In genomic region chr2:74763962-74764428, GRCh38 we compare ENCODE assay signal across 16 cellular contexts.
DNase-seq lines count a peak whose midpoint lies in the region; ATAC-seq and TF ChIP-seq lines count a peak whose summit lies in the region.
"Had no signal": no experiment of that assay in that cellular context is flagged by ENCODE, and none has a peak within 500 bp of the region (broad histone marks: within the 10 kb centered on the region; RNA-seq: fewer than 3 reads in every experiment).

No MANE protein-coding gene starts in this region.

- ATAC-seq in activated naive CD8-positive, alpha-beta T cell treated with anti-CD3 and anti-CD28 coated beads, Interleukin-2, amount 10 ng/mL, durations not matched to agents 7 days and 5 days (ENCODE audit: low read depth) = no peak
- no peak for ATAC-seq in GM21381 (IDR thresholded peaks at IDR 0.05; ENCODE audit: unreplicated experiment)
- ATAC-seq: natural killer cell had no signal

- H3K9me3 ChIP-seq in mesenchymal stem cell (ENCODE audit: control insufficient read depth, low read length) = peaks cover 6% of the 10 kb centered on the region
- H3K9me3 ChIP-seq in testis = no peaks in the 10 kb centered on the region

- H3K27ac ChIP-seq in mesenchymal stem cell (ENCODE audit: low read length, poor library complexity, severe bottlenecking) = no peak overlapping the region
- H3K27ac ChIP-seq in testis = peak overlapping the region in 1 of 2 donors; percentile 22

- H3K79me1 ChIP-seq in mesenchymal stem cell (replicated peaks; ENCODE audit: low read length, poor library complexity, severe bottlenecking) = no peaks in the 10 kb centered on the region

- H3K4me1 ChIP-seq in mesenchymal stem cell (ENCODE audit: control insufficient read depth, insufficient read depth, low read depth, low read length) = peaks cover 11% of the 10 kb centered on the region
- peaks cover 14% of the 10 kb centered on the region for H3K4me1 ChIP-seq in testis

- no peak for TF ChIP-seq POLR2A in testis (IDR thresholded peaks at IDR 0.05)

- peak overlapping the region; percentile 21 for H3K4me3 Mint-ChIP-seq in activated naive CD8-positive, alpha-beta T cell treated with anti-CD3 and anti-CD28 coated beads, Interleukin-2, amount 10 ng/mL, durations not matched to agents 7 days and 5 days
- no peak overlapping the region for H3K4me3 Mint-ChIP-seq in activated naive CD8-positive, alpha-beta T cell treated with anti-CD3 and anti-CD28 coated beads for 36 hours
- H3K4me3 Mint-ChIP-seq: activated B cell treated with CpG ODN at 0.5 μM for 24 hours; activated T-helper 17 cell treated with anti-CD3 and anti-CD28 coated beads, Interleukin-2, amount 50 U/mL, for 72 hours; memory B cell; natural killer cell; stimulated activated naive CD8-positive, alpha-beta T cell treated with anti-CD3 and anti-CD28 coated beads, Interleukin-15, amount 100 ng/mL, for 72 hours had no signal

- no peak overlapping the region for H3K23ac ChIP-seq in mesenchymal stem cell (ENCODE audit: low read length in 2 of 2)

- TF ChIP-seq CTCF in testis (IDR thresholded peaks at IDR 0.05) = no peak

- no peak overlapping the region for H3K4me2 ChIP-seq in mesenchymal stem cell (ENCODE audit: low read length, poor library complexity, severe bottlenecking)

- H4K8ac ChIP-seq in mesenchymal stem cell (ENCODE audit: low read length) = peak overlapping the region; percentile 88

- no peak overlapping the region for H3K9ac ChIP-seq in mesenchymal stem cell (ENCODE audit: low read length)

- H3K18ac ChIP-seq in mesenchymal stem cell (ENCODE audit: low read depth in 1 of 2, low read length in 2 of 2) = peak overlapping the region; percentile 86 to 96

- H3K27me3 ChIP-seq in mesenchymal stem cell (ENCODE audit: control insufficient read depth in 1 of 2, insufficient read depth in 1 of 2, low read length in 2 of 2) (no peaks in the 10 kb centered on the region), testis (no peaks in the 10 kb centered on the region)

- H2BK120ac ChIP-seq in mesenchymal stem cell (ENCODE audit: low read depth, low read length) = peak overlapping the region; percentile 22

- in situ Hi-C loops in ACHN (cut with HindIII; ENCODE audit: low pct_ligation_motif_present, low pct_unique_long_range_greater_than_20kb, low sequenced_read_pairs) = no loop called here

- no peak overlapping the region for H2AFZ ChIP-seq in mesenchymal stem cell (ENCODE audit: low read depth, low read length)

- H3K27me3 Mint-ChIP-seq in activated naive CD8-positive, alpha-beta T cell treated with anti-CD3 and anti-CD28 coated beads, Interleukin-2, amount 10 ng/mL, durations not matched to agents 7 days and 5 days = peaks cover 5% of the 10 kb centered on the region
- H3K27me3 Mint-ChIP-seq in activated naive CD8-positive, alpha-beta T cell treated with anti-CD3 and anti-CD28 coated beads for 36 hours = no peaks in the 10 kb centered on the region
- H3K27me3 Mint-ChIP-seq: stimulated activated naive CD8-positive, alpha-beta T cell treated with anti-CD3 and anti-CD28 coated beads, Interleukin-15, amount 100 ng/mL, for 72 hours had no signal

- intact Hi-C loops in testis (cut with DNase I; ENCODE audit: low total_unique reads) = no loop called here

- no peak overlapping the region for H2BK5ac ChIP-seq in mesenchymal stem cell (ENCODE audit: low read depth, low read length, poor library complexity, severe bottlenecking)

- no peaks in the 10 kb centered on the region for H3K36me3 ChIP-seq in mesenchymal stem cell (ENCODE audit: control insufficient read depth in 1 of 2, insufficient read depth in 2 of 2, low read depth in 1 of 2, low read length in 2 of 2)
- no peaks in the 10 kb centered on the region for H3K36me3 ChIP-seq in testis (ENCODE audit: low read depth, missing control alignments)

- H4K91ac ChIP-seq in mesenchymal stem cell (ENCODE audit: low read length) = peak overlapping the region; percentile 84

- H3K36me3 Mint-ChIP-seq in activated naive CD8-positive, alpha-beta T cell treated with anti-CD3 and anti-CD28 coated beads, Interleukin-2, amount 10 ng/mL, durations not matched to agents 7 days and 5 days = no peaks in the 10 kb centered on the region
- H3K36me3 Mint-ChIP-seq in activated naive CD8-positive, alpha-beta T cell treated with anti-CD3 and anti-CD28 coated beads for 36 hours = no peaks in the 10 kb centered on the region
- H3K36me3 Mint-ChIP-seq: memory B cell, natural killer cell had no signal

- peak overlapping the region; percentile 6 for H2BK15ac ChIP-seq in mesenchymal stem cell (ENCODE audit: low read depth, poor library complexity, severe bottlenecking)

- H3K9me3 Mint-ChIP-seq in activated naive CD8-positive, alpha-beta T cell treated with anti-CD3 and anti-CD28 coated beads, Interleukin-2, amount 10 ng/mL, durations not matched to agents 7 days and 5 days = no peaks in the 10 kb centered on the region
- H3K9me3 Mint-ChIP-seq in activated naive CD8-positive, alpha-beta T cell treated with anti-CD3 and anti-CD28 coated beads for 36 hours = no peaks in the 10 kb centered on the region
- H3K9me3 Mint-ChIP-seq: activated B cell treated with CpG ODN at 0.5 μM for 24 hours; activated T-helper 17 cell treated with anti-CD3 and anti-CD28 coated beads, Interleukin-2, amount 50 U/mL, for 72 hours; memory B cell; natural killer cell; stimulated activated naive CD8-positive, alpha-beta T cell treated with anti-CD3 and anti-CD28 coated beads, Interleukin-15, amount 100 ng/mL, for 72 hours had no signal

- peak overlapping the region; percentile 81 to 93 for H3K4ac ChIP-seq in mesenchymal stem cell (ENCODE audit: low read depth in 1 of 2, low read length in 2 of 2)

- peaks cover 12% of the 10 kb centered on the region for H3K4me1 Mint-ChIP-seq in activated naive CD8-positive, alpha-beta T cell treated with anti-CD3 and anti-CD28 coated beads, Interleukin-2, amount 10 ng/mL, durations not matched to agents 7 days and 5 days
- H3K4me1 Mint-ChIP-seq in activated naive CD8-positive, alpha-beta T cell treated with anti-CD3 and anti-CD28 coated beads for 36 hours = peaks cover 10% of the 10 kb centered on the region
- H3K4me1 Mint-ChIP-seq: activated T-helper 17 cell treated with anti-CD3 and anti-CD28 coated beads, Interleukin-2, amount 50 U/mL, for 72 hours; memory B cell had no signal

- DNase-seq in activated naive CD8-positive, alpha-beta T cell treated with anti-CD3 and anti-CD28 coated beads, Interleukin-2, amount 10 ng/mL, durations not matched to agents 7 days and 5 days = no peak
- DNase-seq in activated naive CD8-positive, alpha-beta T cell treated with anti-CD3 and anti-CD28 coated beads for 36 hours = no peak
- DNase-seq in NCI-H82 (lab: John Stamatoyannopoulos, UW) = peak; percentile 70
- peak; percentile 13 for DNase-seq in mesenchymal stem cell
- DNase-seq in testis = peak; percentile 29
- no peak for DNase-seq in NCI-H526 treated with DMSO at 0.1 percent for 48 hours (lab: John Stamatoyannopoulos, UW)
- no peak for DNase-seq in ACHN
- DNase-seq: activated B cell treated with CpG ODN at 0.5 μM for 24 hours; effector CD4-positive, alpha-beta T cell; GOT3; natural killer cell; NCI-H1105; stimulated activated naive CD8-positive, alpha-beta T cell treated with anti-CD3 and anti-CD28 coated beads, Interleukin-15, amount 100 ng/mL, for 72 hours had no signal

- no peak overlapping the region for H3K4me3 ChIP-seq in mesenchymal stem cell (ENCODE audit: insufficient read depth in 1 of 2, low read depth in 1 of 2, low read length in 2 of 2)
- no peak overlapping the region for H3K4me3 ChIP-seq in testis

- H2AK5ac ChIP-seq in mesenchymal stem cell (ENCODE audit: low read length, severe bottlenecking) = no peak overlapping the region

- POLR2A ChIA-PET in activated naive CD8-positive, alpha-beta T cell treated with anti-CD3 and anti-CD28 coated beads, Interleukin-2, amount 10 ng/mL, durations not matched to agents 7 days and 5 days (lab: Charles Lee) = no interaction called here

- H3K27ac Mint-ChIP-seq in activated naive CD8-positive, alpha-beta T cell treated with anti-CD3 and anti-CD28 coated beads, Interleukin-2, amount 10 ng/mL, durations not matched to agents 7 days and 5 days = no peak overlapping the region
- no peak overlapping the region for H3K27ac Mint-ChIP-seq in activated naive CD8-positive, alpha-beta T cell treated with anti-CD3 and anti-CD28 coated beads for 36 hours
- H3K27ac Mint-ChIP-seq: activated B cell treated with CpG ODN at 0.5 μM for 24 hours; activated T-helper 17 cell treated with anti-CD3 and anti-CD28 coated beads, Interleukin-2, amount 50 U/mL, for 72 hours; memory B cell; natural killer cell; stimulated activated naive CD8-positive, alpha-beta T cell treated with anti-CD3 and anti-CD28 coated beads, Interleukin-15, amount 100 ng/mL, for 72 hours had no signal

- peak overlapping the region; percentile 15 to 89 for H2BK12ac ChIP-seq in mesenchymal stem cell (ENCODE audit: low read length in 2 of 2)

- H3K14ac ChIP-seq in mesenchymal stem cell (ENCODE audit: low read length in 2 of 2) = peak overlapping the region in 1 of 2 experiments; percentile 55

Comparison
In these comparisons a context has a peak if more than half of its experiments do, and no peak if none do; other contexts are left out.
1. DNase-seq: peak in NCI-H82 (single experiment), mesenchymal stem cell (single experiment) and testis (single experiment); none in activated naive CD8-positive, alpha-beta T cell treated with anti-CD3 and anti-CD28 coated beads, Interleukin-2, amount 10 ng/mL, durations not matched to agents 7 days and 5 days (single experiment), activated naive CD8-positive, alpha-beta T cell treated with anti-CD3 and anti-CD28 coated beads for 36 hours (single experiment), NCI-H526 treated with DMSO at 0.1 percent for 48 hours (single experiment) and ACHN (single experiment).